9 cellular contexts compared by ENCODE assay signal in the genomic region with DNA sequence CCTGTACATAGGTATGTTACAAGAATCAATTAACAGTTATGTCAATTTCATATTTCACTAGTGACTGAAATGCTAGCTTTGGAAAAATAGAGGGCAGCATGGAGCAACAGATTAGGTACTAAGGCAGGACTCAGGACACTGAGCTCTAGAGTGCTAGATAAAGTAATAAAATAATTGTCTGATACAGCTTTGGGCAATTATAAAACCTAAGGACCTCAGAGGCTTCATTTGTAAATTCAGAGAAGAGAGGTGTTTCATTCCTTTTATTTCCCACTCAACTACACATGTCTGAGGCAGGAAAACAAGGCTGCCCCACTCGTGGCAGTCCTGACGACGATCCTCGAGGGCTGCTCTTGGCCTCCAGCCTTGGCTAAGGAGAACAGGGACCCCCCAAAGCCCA.
DNase-seq lines count a peak whose midpoint lies in the region; ATAC-seq, FAIRE-seq and TF ChIP-seq lines count a peak whose summit lies in the region.
"Had no signal": no experiment of that assay in that cellular context is flagged by ENCODE, and none has a peak within 500 bp of the region (broad histone marks: within the 10 kb centered on the region; RNA-seq: fewer than 3 reads in every experiment).

No MANE protein-coding gene starts in this region.

- peak; percentile 21 for FAIRE-seq in frontal cortex (lab: Jason Lieb, UNC)

- no peaks in the 10 kb centered on the region for H3K9me3 Mint-ChIP-seq in CD4-positive, alpha-beta T cell
- H3K9me3 Mint-ChIP-seq in HFFc6: no peaks in the 10 kb centered on the region
- H3K9me3 Mint-ChIP-seq: IgD-negative memory B cell had no signal

- H3K4me1 Mint-ChIP-seq in CD4-positive, alpha-beta T cell (ENCODE audit: low read depth): no peaks in the 10 kb centered on the region
- H3K4me1 Mint-ChIP-seq in HFFc6 (ENCODE audit: low read depth): peaks cover 28% of the 10 kb centered on the region
- H3K4me1 Mint-ChIP-seq: IgD-negative memory B cell had no signal

- no peak for DNase-seq in CD4-positive, alpha-beta T cell
- DNase-seq in HFFc6 (peak; percentile 17), frontal cortex (ENCODE audit: low spot score in 2 of 2) (peak in 1 of 2 donors; percentile 20), mucosa of gallbladder (ENCODE audit: low spot score) (no peak), hepatic stellate cell (ENCODE audit: low spot score) (no peak)
- no peak for DNase-seq in stimulated activated CD8-positive, alpha-beta memory T cell treated with anti-CD3 and anti-CD28 coated beads, Interleukin-4, amount 100 ng/mL, for 48 hours

- no peaks in the 10 kb centered on the region for H3K27me3 Mint-ChIP-seq in CD4-positive, alpha-beta T cell
- H3K27me3 Mint-ChIP-seq in HFFc6 (ENCODE audit: insufficient read depth): no peaks in the 10 kb centered on the region
- H3K27me3 Mint-ChIP-seq: IgD-negative memory B cell had no signal

- no peak overlapping the region for H3K27ac Mint-ChIP-seq in CD4-positive, alpha-beta T cell
- H3K27ac Mint-ChIP-seq in HFFc6: peak overlapping the region; percentile 77

- no peaks in the 10 kb centered on the region for H3K9me3 ChIP-seq in CD4-positive, alpha-beta T cell (ENCODE audit: control insufficient read depth, low read length)

- no peaks in the 10 kb centered on the region for H3K27me3 ChIP-seq in CD4-positive, alpha-beta T cell (ENCODE audit: control insufficient read depth, insufficient read depth, low read length)

- TF ChIP-seq CTCF in CD4-positive, alpha-beta T cell (IDR thresholded peaks at IDR 0.05): peak; percentile 48
- peak; percentile 67 for TF ChIP-seq CTCF in HFFc6 (IDR thresholded peaks at IDR 0.05)

- no peak overlapping the region for H3K4me3 Mint-ChIP-seq in CD4-positive, alpha-beta T cell
- no peak overlapping the region for H3K4me3 Mint-ChIP-seq in HFFc6
- H3K4me3 Mint-ChIP-seq: IgD-negative memory B cell had no signal

- ATAC-seq in CD4-positive, alpha-beta T cell (ENCODE audit: poor library complexity): no peak
- ATAC-seq in SK-N-SH treated with all-trans-retinoic acid at 6 μM for 48 hours (peak; percentile 87), GM21576 (IDR thresholded peaks at IDR 0.05; ENCODE audit: unreplicated experiment) (no peak)

- CTCF ChIA-PET in CD4-positive, alpha-beta T cell (lab: Charles Lee): no interaction called here

- intact Hi-C loops in CD4-positive, alpha-beta T cell (cut with DNase I, micrococcal nuclease): loop anchor here in 1 of 2 experiments (5.0 kb wide), 1 partner anchor 206 kb away; no protein-coding TSS in a partner anchor

- POLR2A ChIA-PET in CD4-positive, alpha-beta T cell (lab: Charles Lee): interaction anchor here (1.0 kb wide), 1 partner anchor 161 kb away, joined by 3 read pairs; a partner anchor contains a TSS

- H3K36me3 Mint-ChIP-seq in CD4-positive, alpha-beta T cell (ENCODE audit: low read depth): peaks cover 21% of the 10 kb centered on the region
- peaks cover 20% of the 10 kb centered on the region for H3K36me3 Mint-ChIP-seq in HFFc6 (ENCODE audit: low read depth)

- no peak overlapping the region for H3K27ac ChIP-seq in CD4-positive, alpha-beta T cell (ENCODE audit: low read depth, low read length)

TF ChIP-seq in SK-N-SH treated with all-trans-retinoic acid at 6 μM for 48 hours, 23 proteins besides CTCF, POLR2A, EP300 and RAD21:
- TF ChIP-seq ZNF8 (CRISPR knock-in tag; IDR thresholded peaks at IDR 0.05) (no peak), ZNF70 (CRISPR knock-in tag; IDR thresholded peaks at IDR 0.05) (no peak), ZC3H10 (CRISPR knock-in tag; IDR thresholded peaks at IDR 0.05) (no peak), ISL1 (CRISPR knock-in tag; IDR thresholded peaks at IDR 0.05) (no peak), RARB (CRISPR knock-in tag; IDR thresholded peaks at IDR 0.05) (no peak), ESRRG (CRISPR knock-in tag; IDR thresholded peaks at IDR 0.05) (no peak), BACH2 (CRISPR knock-in tag; IDR thresholded peaks at IDR 0.05; ENCODE audit: borderline replicate concordance) (no peak), TOX (CRISPR knock-in tag; IDR thresholded peaks at IDR 0.05; ENCODE audit: borderline replicate concordance) (no peak), PPARA (CRISPR knock-in tag; IDR thresholded peaks at IDR 0.05; ENCODE audit: borderline replicate concordance) (no peak), CSDC2 (CRISPR knock-in tag; IDR thresholded peaks at IDR 0.05) (no peak), ARNTL (CRISPR knock-in tag; IDR thresholded peaks at IDR 0.05; ENCODE audit: borderline replicate concordance, low read depth) (no peak), GLIS3 (CRISPR knock-in tag; IDR thresholded peaks at IDR 0.05) (no peak)
- TF ChIP-seq, protein P1, sequence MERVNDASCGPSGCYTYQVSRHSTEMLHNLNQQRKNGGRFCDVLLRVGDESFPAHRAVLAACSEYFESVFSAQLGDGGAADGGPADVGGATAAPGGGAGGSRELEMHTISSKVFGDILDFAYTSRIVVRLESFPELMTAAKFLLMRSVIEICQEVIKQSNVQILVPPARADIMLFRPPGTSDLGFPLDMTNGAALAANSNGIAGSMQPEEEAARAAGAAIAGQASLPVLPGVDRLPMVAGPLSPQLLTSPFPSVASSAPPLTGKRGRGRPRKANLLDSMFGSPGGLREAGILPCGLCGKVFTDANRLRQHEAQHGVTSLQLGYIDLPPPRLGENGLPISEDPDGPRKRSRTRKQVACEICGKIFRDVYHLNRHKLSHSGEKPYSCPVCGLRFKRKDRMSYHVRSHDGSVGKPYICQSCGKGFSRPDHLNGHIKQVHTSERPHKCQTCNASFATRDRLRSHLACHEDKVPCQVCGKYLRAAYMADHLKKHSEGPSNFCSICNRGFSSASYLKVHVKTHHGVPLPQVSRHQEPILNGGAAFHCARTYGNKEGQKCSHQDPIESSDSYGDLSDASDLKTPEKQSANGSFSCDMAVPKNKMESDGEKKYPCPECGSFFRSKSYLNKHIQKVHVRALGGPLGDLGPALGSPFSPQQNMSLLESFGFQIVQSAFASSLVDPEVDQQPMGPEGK (CRISPR knock-in tag; IDR thresholded peaks at IDR 0.05; ENCODE audit: borderline replicate concordance): no peak
- TF ChIP-seq, protein P2, sequence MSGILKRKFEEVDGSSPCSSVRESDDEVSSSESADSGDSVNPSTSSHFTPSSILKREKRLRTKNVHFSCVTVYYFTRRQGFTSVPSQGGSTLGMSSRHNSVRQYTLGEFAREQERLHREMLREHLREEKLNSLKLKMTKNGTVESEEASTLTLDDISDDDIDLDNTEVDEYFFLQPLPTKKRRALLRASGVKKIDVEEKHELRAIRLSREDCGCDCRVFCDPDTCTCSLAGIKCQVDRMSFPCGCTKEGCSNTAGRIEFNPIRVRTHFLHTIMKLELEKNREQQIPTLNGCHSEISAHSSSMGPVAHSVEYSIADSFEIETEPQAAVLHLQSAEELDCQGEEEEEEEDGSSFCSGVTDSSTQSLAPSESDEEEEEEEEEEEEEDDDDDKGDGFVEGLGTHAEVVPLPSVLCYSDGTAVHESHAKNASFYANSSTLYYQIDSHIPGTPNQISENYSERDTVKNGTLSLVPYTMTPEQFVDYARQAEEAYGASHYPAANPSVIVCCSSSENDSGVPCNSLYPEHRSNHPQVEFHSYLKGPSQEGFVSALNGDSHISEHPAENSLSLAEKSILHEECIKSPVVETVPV (CRISPR knock-in tag; IDR thresholded peaks at IDR 0.05): no peak
